In genomic region chr12:57861967-57862366, GRCh38 we compare ENCODE assay signal across 20 cellular contexts.
"Had no signal": no experiment of that assay in that cellular context is flagged by ENCODE, and none has a peak within 500 bp of the region (broad histone marks: within the 10 kb centered on the region; RNA-seq: fewer than 3 reads in every experiment).

No MANE protein-coding gene starts in this region.

- FAIRE-seq: pancreas, small intestine had no signal

- ATAC-seq: activated T-cell treated with anti-CD3 and anti-CD28 coated beads, Interleukin-2, amount 50 U/mL, for 72 hours; left cardiac atrium; naive thymus-derived CD4-positive, alpha-beta T cell; pancreas; right lobe of liver; stimulated activated effector memory CD8-positive, alpha-beta T cell treated with anti-CD3 and anti-CD28 coated beads, Interleukin-12 subunit alpha, Interleukin-12 subunit beta, amount 100 ng/mL, for 72 hours had no signal

- H3K4me3 Mint-ChIP-seq: activated naive CD8-positive, alpha-beta T cell treated with anti-CD3 and anti-CD28 coated beads, Interleukin-2, amount 10 ng/mL, durations not matched to agents 7 days and 5 days; activated T-cell treated with anti-CD3 and anti-CD28 coated beads, Interleukin-2, amount 50 U/mL, for 72 hours; immature natural killer cell; naive thymus-derived CD4-positive, alpha-beta T cell; stimulated activated effector memory CD8-positive, alpha-beta T cell treated with anti-CD3 and anti-CD28 coated beads, Interleukin-12 subunit alpha, Interleukin-12 subunit beta, amount 100 ng/mL, for 72 hours; T-helper 1 cell treated with Interleukin-12 subunit alpha and Interleukin-12 subunit beta and Interleukin-4 antibody, amounts not matched to agents 30 μg/mL and 1 μg/mL, for 36 hours had no signal

- DNase-seq: activated CD4-positive, CD25-positive, alpha-beta regulatory T cell treated with anti-CD3 and anti-CD28 coated beads, Interleukin-2, amount 50 U/mL, for 72 hours; activated gamma-delta T cell; activated naive CD8-positive, alpha-beta T cell treated with anti-CD3 and anti-CD28 coated beads, Interleukin-2, amount 10 ng/mL, durations not matched to agents 7 days and 5 days; activated T-cell treated with anti-CD3 and anti-CD28 coated beads, Interleukin-2, amount 50 U/mL, for 72 hours; cerebellar nuclear complex; cortex of kidney; esophagus squamous epithelium; immature natural killer cell; left cardiac atrium; mesenchymal stem cell; naive thymus-derived CD4-positive, alpha-beta T cell; pancreas; right lobe of liver; small intestine; stimulated activated CD4-positive, alpha-beta T cell treated with anti-CD3 and anti-CD28 coated beads, Interleukin-4, amount 100 ng/mL, for 24 hours; stomach had no signal

- H3K4me3 ChIP-seq: esophagus squamous epithelium, pancreas, right lobe of liver, stomach, vagina had no signal

- H3K36me3 Mint-ChIP-seq: activated naive CD8-positive, alpha-beta T cell treated with anti-CD3 and anti-CD28 coated beads, Interleukin-2, amount 10 ng/mL, durations not matched to agents 7 days and 5 days; immature natural killer cell; stimulated activated effector memory CD8-positive, alpha-beta T cell treated with anti-CD3 and anti-CD28 coated beads, Interleukin-12 subunit alpha, Interleukin-12 subunit beta, amount 100 ng/mL, for 72 hours had no signal

- H3K9me3 ChIP-seq: esophagus squamous epithelium, neutrophil, pancreas, right lobe of liver, stomach, vagina had no signal

- H3K36me3 ChIP-seq: esophagus squamous epithelium, neutrophil, pancreas, right lobe of liver, stomach, vagina had no signal

- H3K9me3 Mint-ChIP-seq: activated naive CD8-positive, alpha-beta T cell treated with anti-CD3 and anti-CD28 coated beads, Interleukin-2, amount 10 ng/mL, durations not matched to agents 7 days and 5 days; activated T-cell treated with anti-CD3 and anti-CD28 coated beads, Interleukin-2, amount 50 U/mL, for 72 hours; stimulated activated effector memory CD8-positive, alpha-beta T cell treated with anti-CD3 and anti-CD28 coated beads, Interleukin-12 subunit alpha, Interleukin-12 subunit beta, amount 100 ng/mL, for 72 hours; T-helper 1 cell treated with Interleukin-12 subunit alpha and Interleukin-12 subunit beta and Interleukin-4 antibody, amounts not matched to agents 30 μg/mL and 1 μg/mL, for 36 hours had no signal

- H3K27me3 ChIP-seq: pancreas, right lobe of liver, stomach, vagina had no signal

- H3K27ac Mint-ChIP-seq: activated naive CD8-positive, alpha-beta T cell treated with anti-CD3 and anti-CD28 coated beads, Interleukin-2, amount 10 ng/mL, durations not matched to agents 7 days and 5 days; activated T-cell treated with anti-CD3 and anti-CD28 coated beads, Interleukin-2, amount 50 U/mL, for 72 hours; immature natural killer cell; naive thymus-derived CD4-positive, alpha-beta T cell; stimulated activated effector memory CD8-positive, alpha-beta T cell treated with anti-CD3 and anti-CD28 coated beads, Interleukin-12 subunit alpha, Interleukin-12 subunit beta, amount 100 ng/mL, for 72 hours; T-helper 1 cell treated with Interleukin-12 subunit alpha and Interleukin-12 subunit beta and Interleukin-4 antibody, amounts not matched to agents 30 μg/mL and 1 μg/mL, for 36 hours had no signal

- H3K4me1 ChIP-seq: pancreas, right lobe of liver had no signal

- H3K27ac ChIP-seq: esophagus squamous epithelium, neutrophil, pancreas, right lobe of liver, stomach, vagina had no signal

- H3K4me1 Mint-ChIP-seq: stimulated activated effector memory CD8-positive, alpha-beta T cell treated with anti-CD3 and anti-CD28 coated beads, Interleukin-12 subunit alpha, Interleukin-12 subunit beta, amount 100 ng/mL, for 72 hours had no signal
